In the genomic region with DNA sequence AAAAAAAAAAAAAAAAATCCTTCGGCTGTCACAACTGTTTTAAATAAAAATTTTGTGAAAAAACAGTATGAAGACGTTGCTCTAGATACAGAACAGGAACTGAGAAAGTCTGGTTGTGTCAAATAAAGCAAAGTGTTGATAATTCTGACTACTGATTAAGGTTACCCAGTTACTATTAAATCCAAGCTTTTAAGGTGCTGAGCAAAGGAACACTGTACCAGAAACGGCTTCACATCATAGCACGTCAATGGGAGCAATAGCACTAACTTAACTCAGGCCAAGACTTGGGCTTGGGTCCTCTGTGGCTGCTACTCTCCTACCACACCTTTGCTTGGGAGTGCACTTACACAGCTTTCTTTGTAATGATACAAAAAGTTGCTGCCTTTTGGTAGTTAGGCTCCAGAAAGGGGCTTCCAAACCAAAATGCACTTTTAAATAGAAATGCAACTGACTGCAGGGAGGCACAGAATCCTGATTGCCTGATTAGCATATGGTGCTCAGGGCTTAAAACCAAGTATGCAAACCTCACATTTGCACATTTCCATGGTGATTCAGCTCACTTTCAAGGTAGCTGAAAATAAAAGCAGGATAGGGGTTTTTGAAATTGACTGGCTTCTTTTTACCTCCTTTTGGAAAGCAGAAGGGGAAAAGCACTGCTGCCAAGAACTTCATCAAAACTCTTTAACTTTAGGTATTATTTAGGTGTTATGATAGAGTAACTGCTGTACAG, we compare ENCODE assay signal across 1 cellular context.
TF ChIP-seq lines count a peak whose summit lies in the region.

No MANE protein-coding gene starts in this region.

TF ChIP-seq in GM12878, 131 proteins besides CTCF, POLR2A, EP300 and RAD21 (continued from another document):
- TF ChIP-seq IRF3 (IDR thresholded peaks at IDR 0.05) (no peak), POLR2AphosphoS5 (IDR thresholded peaks at IDR 0.05; ENCODE audit: low read length) (peak; percentile 37; the same call in 1 of the 2 replicates), SPI1 (IDR thresholded peaks at IDR 0.05; ENCODE audit: borderline replicate concordance, insufficient read depth, low read depth, low read length) (peak; percentile 87), POLR2AphosphoS2 (IDR thresholded peaks at IDR 0.05; ENCODE audit: low read depth, low read length) (peak; percentile 4; the same call in 1 of the 2 replicates), ZBTB40 (IDR thresholded peaks at IDR 0.05; ENCODE audit: borderline replicate concordance) (peak; percentile 85), ZNF274 (IDR thresholded peaks at IDR 0.05; ENCODE audit: insufficient read depth, insufficient read length) (no peak), JUNB (IDR thresholded peaks at IDR 0.05) (no peak), NBN (IDR thresholded peaks at IDR 0.05) (no peak), NFYA (IDR thresholded peaks at IDR 0.05; ENCODE audit: borderline replicate concordance, low read depth, low read length) (no peak), TBL1XR1 (IDR thresholded peaks at IDR 0.05; ENCODE audit: low read depth, low read length) (0 out of 2 replicates have a peak, but pooled peaks have one; percentile 8), WRNIP1 (IDR thresholded peaks at IDR 0.05; ENCODE audit: borderline replicate concordance, low read depth, low read length) (no peak), ATF3 (IDR thresholded peaks at IDR 0.05; ENCODE audit: borderline replicate concordance, extremely low read depth, low read depth, low read length) (no peak), GABPA (IDR thresholded peaks at IDR 0.05; ENCODE audit: low read depth) (no peak)
- TF ChIP-seq, protein P1, sequence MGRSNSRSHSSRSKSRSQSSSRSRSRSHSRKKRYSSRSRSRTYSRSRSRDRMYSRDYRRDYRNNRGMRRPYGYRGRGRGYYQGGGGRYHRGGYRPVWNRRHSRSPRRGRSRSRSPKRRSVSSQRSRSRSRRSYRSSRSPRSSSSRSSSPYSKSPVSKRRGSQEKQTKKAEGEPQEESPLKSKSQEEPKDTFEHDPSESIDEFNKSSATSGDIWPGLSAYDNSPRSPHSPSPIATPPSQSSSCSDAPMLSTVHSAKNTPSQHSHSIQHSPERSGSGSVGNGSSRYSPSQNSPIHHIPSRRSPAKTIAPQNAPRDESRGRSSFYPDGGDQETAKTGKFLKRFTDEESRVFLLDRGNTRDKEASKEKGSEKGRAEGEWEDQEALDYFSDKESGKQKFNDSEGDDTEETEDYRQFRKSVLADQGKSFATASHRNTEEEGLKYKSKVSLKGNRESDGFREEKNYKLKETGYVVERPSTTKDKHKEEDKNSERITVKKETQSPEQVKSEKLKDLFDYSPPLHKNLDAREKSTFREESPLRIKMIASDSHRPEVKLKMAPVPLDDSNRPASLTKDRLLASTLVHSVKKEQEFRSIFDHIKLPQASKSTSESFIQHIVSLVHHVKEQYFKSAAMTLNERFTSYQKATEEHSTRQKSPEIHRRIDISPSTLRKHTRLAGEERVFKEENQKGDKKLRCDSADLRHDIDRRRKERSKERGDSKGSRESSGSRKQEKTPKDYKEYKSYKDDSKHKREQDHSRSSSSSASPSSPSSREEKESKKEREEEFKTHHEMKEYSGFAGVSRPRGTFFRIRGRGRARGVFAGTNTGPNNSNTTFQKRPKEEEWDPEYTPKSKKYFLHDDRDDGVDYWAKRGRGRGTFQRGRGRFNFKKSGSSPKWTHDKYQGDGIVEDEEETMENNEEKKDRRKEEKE (IDR thresholded peaks at IDR 0.05) = no peak
- TF ChIP-seq, protein P2, sequence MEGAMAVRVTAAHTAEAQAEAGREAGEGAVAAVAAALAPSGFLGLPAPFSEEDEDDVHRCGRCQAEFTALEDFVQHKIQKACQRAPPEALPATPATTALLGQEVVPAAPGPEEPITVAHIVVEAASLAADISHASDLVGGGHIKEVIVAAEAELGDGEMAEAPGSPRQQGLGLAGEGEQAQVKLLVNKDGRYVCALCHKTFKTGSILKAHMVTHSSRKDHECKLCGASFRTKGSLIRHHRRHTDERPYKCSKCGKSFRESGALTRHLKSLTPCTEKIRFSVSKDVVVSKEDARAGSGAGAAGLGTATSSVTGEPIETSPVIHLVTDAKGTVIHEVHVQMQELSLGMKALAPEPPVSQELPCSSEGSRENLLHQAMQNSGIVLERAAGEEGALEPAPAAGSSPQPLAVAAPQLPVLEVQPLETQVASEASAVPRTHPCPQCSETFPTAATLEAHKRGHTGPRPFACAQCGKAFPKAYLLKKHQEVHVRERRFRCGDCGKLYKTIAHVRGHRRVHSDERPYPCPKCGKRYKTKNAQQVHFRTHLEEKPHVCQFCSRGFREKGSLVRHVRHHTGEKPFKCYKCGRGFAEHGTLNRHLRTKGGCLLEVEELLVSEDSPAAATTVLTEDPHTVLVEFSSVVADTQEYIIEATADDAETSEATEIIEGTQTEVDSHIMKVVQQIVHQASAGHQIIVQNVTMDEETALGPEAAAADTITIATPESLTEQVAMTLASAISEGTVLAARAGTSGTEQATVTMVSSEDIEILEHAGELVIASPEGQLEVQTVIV (IDR thresholded peaks at IDR 0.05; ENCODE audit: borderline replicate concordance, partially characterized antibody) = no peak
- TF ChIP-seq, protein P3, sequence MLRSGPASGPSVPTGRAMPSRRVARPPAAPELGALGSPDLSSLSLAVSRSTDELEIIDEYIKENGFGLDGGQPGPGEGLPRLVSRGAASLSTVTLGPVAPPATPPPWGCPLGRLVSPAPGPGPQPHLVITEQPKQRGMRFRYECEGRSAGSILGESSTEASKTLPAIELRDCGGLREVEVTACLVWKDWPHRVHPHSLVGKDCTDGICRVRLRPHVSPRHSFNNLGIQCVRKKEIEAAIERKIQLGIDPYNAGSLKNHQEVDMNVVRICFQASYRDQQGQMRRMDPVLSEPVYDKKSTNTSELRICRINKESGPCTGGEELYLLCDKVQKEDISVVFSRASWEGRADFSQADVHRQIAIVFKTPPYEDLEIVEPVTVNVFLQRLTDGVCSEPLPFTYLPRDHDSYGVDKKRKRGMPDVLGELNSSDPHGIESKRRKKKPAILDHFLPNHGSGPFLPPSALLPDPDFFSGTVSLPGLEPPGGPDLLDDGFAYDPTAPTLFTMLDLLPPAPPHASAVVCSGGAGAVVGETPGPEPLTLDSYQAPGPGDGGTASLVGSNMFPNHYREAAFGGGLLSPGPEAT (IDR thresholded peaks at IDR 0.05; ENCODE audit: low read depth) = no peak
